Comparison of ENCODE assay signal across 14 cellular contexts in genomic region chr1:53321776-53322602, GRCh38. TPM values are rescaled to one million over a fixed set of nuclear protein-coding genes. Genes with fewer than 3 reads are reported as not detected.
A peak's percentile ranks its signal among the peaks of the same experiment; 100 is the strongest.
DNase-seq lines count a peak whose midpoint lies in the region; ATAC-seq and TF ChIP-seq lines count a peak whose summit lies in the region.
"Had no signal": no experiment of that assay in that cellular context is flagged by ENCODE, and none has a peak within 500 bp of the region (broad histone marks: within the 10 kb centered on the region; RNA-seq: fewer than 3 reads in every experiment).

No MANE protein-coding gene starts in this region.

- peaks cover 94% of the 10 kb centered on the region for H3K79me2 ChIP-seq in Karpas-422 (ENCODE audit: low read length)

- no peak for DNase-seq in activated CD8-positive, alpha-beta memory T cell treated with anti-CD3 and anti-CD28 coated beads, Interleukin-2, amount 10 ng/mL, durations not matched to agents 7 days and 5 days
- no peak for DNase-seq in activated CD8-positive, alpha-beta memory T cell treated with anti-CD3 and anti-CD28 coated beads for 24 hours
- no peak for DNase-seq in Karpas-422
- peak; percentile 58 for DNase-seq in chondrocyte (ENCODE audit: low spot score)
- DNase-seq in stimulated activated effector memory CD8-positive, alpha-beta T cell treated with anti-CD3 and anti-CD28 coated beads, Interleukin-12 subunit alpha, Interleukin-12 subunit beta, amount 100 ng/mL, for 72 hours (ENCODE audit: low spot score in 2 of 2): no peak
- no peak for DNase-seq in upper lobe of left lung
- no peak for DNase-seq in ACHN
- DNase-seq: activated naive CD4-positive, alpha-beta T cell treated with anti-CD3 and anti-CD28 coated beads for 36 hours; effector memory CD8-positive, alpha-beta T cell; midbrain; NCI-H1417; PC-9 had no signal

- 86 to 91% methylated on average over 10 to 11 of the region's 11 CpGs for WGBS in upper lobe of left lung, 2 donors

- no peak overlapping the region for H3K4me3 Mint-ChIP-seq in activated CD8-positive, alpha-beta memory T cell treated with anti-CD3 and anti-CD28 coated beads, Interleukin-2, amount 10 ng/mL, durations not matched to agents 7 days and 5 days
- H3K4me3 Mint-ChIP-seq in chondrocyte (ENCODE audit: unreplicated experiment): no peak overlapping the region
- H3K4me3 Mint-ChIP-seq in stimulated activated effector memory CD8-positive, alpha-beta T cell treated with anti-CD3 and anti-CD28 coated beads, Interleukin-12 subunit alpha, Interleukin-12 subunit beta, amount 100 ng/mL, for 72 hours: no peak overlapping the region
- H3K4me3 Mint-ChIP-seq: activated naive CD4-positive, alpha-beta T cell treated with anti-CD3 and anti-CD28 coated beads for 36 hours; effector memory CD8-positive, alpha-beta T cell had no signal

- H3K27ac ChIP-seq in Karpas-422 (ENCODE audit: low read length): no peak overlapping the region
- no peak overlapping the region for H3K27ac ChIP-seq in upper lobe of left lung
- H3K27ac ChIP-seq: PC-9 had no signal

- CTCF ChIA-PET in activated CD8-positive, alpha-beta memory T cell treated with anti-CD3 and anti-CD28 coated beads, Interleukin-2, amount 10 ng/mL, durations not matched to agents 7 days and 5 days (lab: Charles Lee): interaction anchor here (1.9 kb wide), 1 partner anchor 44 kb away, joined by 5 read pairs; no protein-coding TSS in a partner anchor

- H3K27ac Mint-ChIP-seq in activated CD8-positive, alpha-beta memory T cell treated with anti-CD3 and anti-CD28 coated beads, Interleukin-2, amount 10 ng/mL, durations not matched to agents 7 days and 5 days: peak overlapping the region; percentile 58
- no peak overlapping the region for H3K27ac Mint-ChIP-seq in chondrocyte (ENCODE audit: unreplicated experiment)
- H3K27ac Mint-ChIP-seq in stimulated activated effector memory CD8-positive, alpha-beta T cell treated with anti-CD3 and anti-CD28 coated beads, Interleukin-12 subunit alpha, Interleukin-12 subunit beta, amount 100 ng/mL, for 72 hours: peak overlapping the region; percentile 57
- H3K27ac Mint-ChIP-seq: activated naive CD4-positive, alpha-beta T cell treated with anti-CD3 and anti-CD28 coated beads for 36 hours had no signal

- H3K27me3 ChIP-seq in Karpas-422 (ENCODE audit: low read length) (no peaks in the 10 kb centered on the region), upper lobe of left lung (no peaks in the 10 kb centered on the region)

- peaks cover 47% of the 10 kb centered on the region; the same call in 1 of the 2 replicates for H3K36me3 ChIP-seq in Karpas-422 (ENCODE audit: insufficient read depth, low read length)
- H3K36me3 ChIP-seq in upper lobe of left lung: no peaks in the 10 kb centered on the region

- no peaks in the 10 kb centered on the region for H3K9me3 ChIP-seq in Karpas-422 (ENCODE audit: low read length)
- H3K9me3 ChIP-seq in upper lobe of left lung: no peaks in the 10 kb centered on the region

- no peaks in the 10 kb centered on the region for H3K27me3 Mint-ChIP-seq in activated CD8-positive, alpha-beta memory T cell treated with anti-CD3 and anti-CD28 coated beads, Interleukin-2, amount 10 ng/mL, durations not matched to agents 7 days and 5 days
- no peaks in the 10 kb centered on the region for H3K27me3 Mint-ChIP-seq in chondrocyte (ENCODE audit: low read depth)
- H3K27me3 Mint-ChIP-seq: effector memory CD8-positive, alpha-beta T cell had no signal

- H3K4me1 Mint-ChIP-seq in activated CD8-positive, alpha-beta memory T cell treated with anti-CD3 and anti-CD28 coated beads, Interleukin-2, amount 10 ng/mL, durations not matched to agents 7 days and 5 days: peaks cover 35% of the 10 kb centered on the region
- H3K4me1 Mint-ChIP-seq in chondrocyte (ENCODE audit: low read depth): peaks cover 12% of the 10 kb centered on the region
- peaks cover 56% of the 10 kb centered on the region for H3K4me1 Mint-ChIP-seq in stimulated activated effector memory CD8-positive, alpha-beta T cell treated with anti-CD3 and anti-CD28 coated beads, Interleukin-12 subunit alpha, Interleukin-12 subunit beta, amount 100 ng/mL, for 72 hours

- H3K9ac ChIP-seq in Karpas-422 (ENCODE audit: low read length): 0 out of 2 replicates have a peak overlapping the region, but pooled peaks have one; percentile 17

- TF ChIP-seq EP300 in upper lobe of left lung (IDR thresholded peaks at IDR 0.05): no peak

- H3K4me3 ChIP-seq in Karpas-422 (ENCODE audit: low read length) (no peak overlapping the region), upper lobe of left lung (no peak overlapping the region)
- H3K4me3 ChIP-seq: PC-9 had no signal

- TF ChIP-seq CTCF in chondrocyte (IDR thresholded peaks at IDR 0.05) (no peak), upper lobe of left lung (IDR thresholded peaks at IDR 0.05) (no peak)

- no peak overlapping the region for H3K4me2 ChIP-seq in Karpas-422 (ENCODE audit: low read depth, low read length, poor library complexity, severe bottlenecking)
- H3K4me2 ChIP-seq: PC-9 had no signal

- no peaks in the 10 kb centered on the region for H3K9me2 ChIP-seq in Karpas-422 (replicated peaks; ENCODE audit: insufficient read depth, low read length)

- H2AFZ ChIP-seq in Karpas-422 (ENCODE audit: low read length): no peak overlapping the region
- H2AFZ ChIP-seq: PC-9 had no signal

- H4K20me1 ChIP-seq in Karpas-422 (ENCODE audit: insufficient read depth, low read depth, low read length): peaks cover 39% of the 10 kb centered on the region; the same call in 1 of the 2 replicates

- ATAC-seq in activated CD8-positive, alpha-beta memory T cell treated with anti-CD3 and anti-CD28 coated beads, Interleukin-2, amount 10 ng/mL, durations not matched to agents 7 days and 5 days: no peak
- no peak for ATAC-seq in stimulated activated effector memory CD8-positive, alpha-beta T cell treated with anti-CD3 and anti-CD28 coated beads, Interleukin-12 subunit alpha, Interleukin-12 subunit beta, amount 100 ng/mL, for 72 hours
- ATAC-seq in upper lobe of left lung (ENCODE audit: low FRiP score in 2 of 2): no peak
- ATAC-seq in HG02763 (IDR thresholded peaks at IDR 0.05; ENCODE audit: unreplicated experiment): no peak
- ATAC-seq: activated CD4-positive, CD25-positive, alpha-beta regulatory T cell treated with anti-CD3 and anti-CD28 coated beads, Interleukin-2, amount 50 U/mL, for 24 hours; effector memory CD8-positive, alpha-beta T cell had no signal

- peaks cover 57% of the 10 kb centered on the region for H3K4me1 ChIP-seq in Karpas-422 (ENCODE audit: low read length)
- peaks cover 17 to 21% (median 18%) of the 10 kb centered on the region in 4 donors for H3K4me1 ChIP-seq in upper lobe of left lung

- peaks cover 30% of the 10 kb centered on the region for H3K36me3 Mint-ChIP-seq in activated CD8-positive, alpha-beta memory T cell treated with anti-CD3 and anti-CD28 coated beads, Interleukin-2, amount 10 ng/mL, durations not matched to agents 7 days and 5 days
- H3K36me3 Mint-ChIP-seq in chondrocyte (ENCODE audit: low read depth): peaks cover 7% of the 10 kb centered on the region
- peaks cover 91% of the 10 kb centered on the region for H3K36me3 Mint-ChIP-seq in stimulated activated effector memory CD8-positive, alpha-beta T cell treated with anti-CD3 and anti-CD28 coated beads, Interleukin-12 subunit alpha, Interleukin-12 subunit beta, amount 100 ng/mL, for 72 hours

- no peaks in the 10 kb centered on the region for H3K9me3 Mint-ChIP-seq in activated CD8-positive, alpha-beta memory T cell treated with anti-CD3 and anti-CD28 coated beads, Interleukin-2, amount 10 ng/mL, durations not matched to agents 7 days and 5 days (ENCODE audit: low read depth)
- H3K9me3 Mint-ChIP-seq in chondrocyte (ENCODE audit: low read depth): no peaks in the 10 kb centered on the region
- H3K9me3 Mint-ChIP-seq in stimulated activated effector memory CD8-positive, alpha-beta T cell treated with anti-CD3 and anti-CD28 coated beads, Interleukin-12 subunit alpha, Interleukin-12 subunit beta, amount 100 ng/mL, for 72 hours: no peaks in the 10 kb centered on the region
- H3K9me3 Mint-ChIP-seq: activated naive CD4-positive, alpha-beta T cell treated with anti-CD3 and anti-CD28 coated beads for 36 hours; effector memory CD8-positive, alpha-beta T cell had no signal

- in situ Hi-C loops in ACHN (cut with HindIII; ENCODE audit: low pct_ligation_motif_present, low pct_unique_long_range_greater_than_20kb, low sequenced_read_pairs): no loop called here

- no peak for TF ChIP-seq POLR2A in upper lobe of left lung (IDR thresholded peaks at IDR 0.05)

RNA-seq across cellular contexts. Expression of gene LRP8, which starts 5.9 kb away (rescaled TPM):
- total RNA-seq in activated CD8-positive, alpha-beta memory T cell treated with anti-CD3 and anti-CD28 coated beads, Interleukin-2, amount 10 ng/mL, durations not matched to agents 7 days and 5 days: 10 to 100 TPM; 65.1 to 82.5 TPM
- total RNA-seq in Karpas-422 (2014; rRNA removed; shearing (Covaris generic); ENCODE audit: low replicate concordance): 26.7 and 35.4 TPM in 2 replicates
- 7.1 to 14.5 TPM (median 8.3 TPM) in 3 replicates for total RNA-seq in chondrocyte
- total RNA-seq in upper lobe of left lung: 10 to 100 TPM in 4 of 6 donors, 1 to 10 TPM in 2; 4.6 to 23.0 (median 11.1) TPM
